8 cellular contexts compared by ENCODE assay signal in the genomic region with DNA sequence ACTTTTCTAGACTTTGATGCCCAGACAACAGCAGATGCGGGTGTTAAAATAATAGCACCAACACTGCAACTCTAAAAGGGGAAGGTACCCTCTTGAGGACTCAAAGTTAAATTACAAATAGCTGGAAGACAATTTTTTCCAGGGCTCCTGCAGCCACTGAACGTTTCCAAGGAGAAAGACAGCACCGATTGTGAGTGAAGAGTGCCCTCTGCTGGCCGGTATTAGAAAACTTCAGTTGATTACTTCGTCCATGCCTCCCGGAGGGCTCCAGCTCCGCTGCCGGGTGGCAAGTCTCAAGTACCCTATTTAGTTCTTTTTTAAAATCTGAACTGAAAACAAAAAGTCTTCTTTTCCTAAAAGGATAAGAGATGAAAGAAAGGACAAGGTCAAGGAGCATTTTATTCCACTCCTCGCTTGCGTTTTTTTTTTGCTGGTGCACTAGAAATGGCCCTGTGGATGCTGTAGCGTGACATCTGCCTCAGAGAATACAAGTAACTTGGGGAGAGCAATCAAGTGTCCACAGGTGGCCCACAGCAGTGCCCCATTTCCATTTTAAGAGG.
DNase-seq lines count a peak whose midpoint lies in the region; ATAC-seq and TF ChIP-seq lines count a peak whose summit lies in the region.

No MANE protein-coding gene starts in this region.

- H3K4me1 Mint-ChIP-seq in T-cell: peaks cover 14 to 19% (median 16%) of the 10 kb centered on the region in 3 donors
- peaks cover 20% of the 10 kb centered on the region for H3K4me1 Mint-ChIP-seq in activated naive CD8-positive, alpha-beta T cell treated with anti-CD3 and anti-CD28 coated beads, Interleukin-2, amount 50 U/mL, for 24 hours

- intact Hi-C loops in left cardiac atrium (cut with DNase I): loop anchor here (1.0 to 5.0 kb wide), 4 partner anchors 132 to 287 kb away; a partner anchor contains a TSS

- DNase-seq in GM12865 (ENCODE audit: low read depth): peak; percentile 72
- DNase-seq in NCI-H1105 treated with DMSO at 0.1 percent for 48 hours (lab: John Stamatoyannopoulos, UW): peak; percentile 59
- DNase-seq in T-cell: peak; percentile 11 to 72 (median 58)
- peak; percentile 78 for DNase-seq in activated naive CD8-positive, alpha-beta T cell treated with anti-CD3 and anti-CD28 coated beads, Interleukin-2, amount 50 U/mL, for 24 hours
- peak; percentile 82 for DNase-seq in left cardiac atrium
- peak; percentile 86 for DNase-seq in putamen (ENCODE audit: low spot score)

- peak; percentile 68 for TF ChIP-seq CTCF in GM12865 (IDR thresholded peaks at IDR 0.05; ENCODE audit: insufficient read depth, low read depth, low read length, missing control alignments)

- no peaks in the 10 kb centered on the region for H3K9me3 Mint-ChIP-seq in T-cell
- H3K9me3 Mint-ChIP-seq in activated naive CD8-positive, alpha-beta T cell treated with anti-CD3 and anti-CD28 coated beads, Interleukin-2, amount 50 U/mL, for 24 hours: no peaks in the 10 kb centered on the region

- H3K27ac Mint-ChIP-seq in T-cell: no peak overlapping the region
- H3K27ac Mint-ChIP-seq in activated naive CD8-positive, alpha-beta T cell treated with anti-CD3 and anti-CD28 coated beads, Interleukin-2, amount 50 U/mL, for 24 hours: no peak overlapping the region

- POLR2A ChIA-PET in T-cell (lab: Charles Lee): interaction anchor here (0.6 to 0.8 kb wide), 4 partner anchors 186 to 308 kb away, joined by 3 to 5 read pairs (median 4); no protein-coding TSS in a partner anchor

- H3K36me3 Mint-ChIP-seq in T-cell: no peaks in the 10 kb centered on the region
- no peaks in the 10 kb centered on the region for H3K36me3 Mint-ChIP-seq in activated naive CD8-positive, alpha-beta T cell treated with anti-CD3 and anti-CD28 coated beads, Interleukin-2, amount 50 U/mL, for 24 hours (ENCODE audit: low read depth)

- CTCF ChIA-PET in T-cell (lab: Charles Lee): interaction anchor here (0.5 to 4.7 kb wide), 35 partner anchors 8 to 648 kb away, joined by 3 to 51 read pairs (median 4); a partner anchor contains a TSS

- no peak overlapping the region for H3K4me3 ChIP-seq in GM12865 (ENCODE audit: low read depth, low read length)

- ATAC-seq in T-cell (replicated peaks in 1 of 4): peak; percentile 53 to 76 (median 70)
- ATAC-seq in activated naive CD8-positive, alpha-beta T cell treated with anti-CD3 and anti-CD28 coated beads, Interleukin-2, amount 50 U/mL, for 24 hours: peak; percentile 44
- peak; percentile 85 to 87 for ATAC-seq in left cardiac atrium
- ATAC-seq in HG03439 (IDR thresholded peaks at IDR 0.05; ENCODE audit: unreplicated experiment): no peak
- no peak for ATAC-seq in GM18907 (IDR thresholded peaks at IDR 0.05; ENCODE audit: unreplicated experiment)

- peaks cover 3 to 17% of the 10 kb centered on the region in 2 donors for H3K27me3 Mint-ChIP-seq in T-cell
- H3K27me3 Mint-ChIP-seq in activated naive CD8-positive, alpha-beta T cell treated with anti-CD3 and anti-CD28 coated beads, Interleukin-2, amount 50 U/mL, for 24 hours: peaks cover 9% of the 10 kb centered on the region

- no peak overlapping the region for H3K4me3 Mint-ChIP-seq in T-cell
- H3K4me3 Mint-ChIP-seq in activated naive CD8-positive, alpha-beta T cell treated with anti-CD3 and anti-CD28 coated beads, Interleukin-2, amount 50 U/mL, for 24 hours: no peak overlapping the region

Comparison
In these comparisons a context has a peak if more than half of its experiments do, and no peak if none do; other contexts are left out.
1. ATAC-seq: peak in T-cell (4 of 4), activated naive CD8-positive, alpha-beta T cell treated with anti-CD3 and anti-CD28 coated beads, Interleukin-2, amount 50 U/mL, for 24 hours (single experiment) and left cardiac atrium (2 of 2); none in HG03439 (single experiment) and GM18907 (single experiment).
2. Peak in every context shown above with its lines, with median percentiles within 50 percentile points of each other: DNase-seq.